ENCODE assay signal across 8 cellular contexts in genomic region chr1:44730741-44731512, GRCh38. TPM values are rescaled to one million over a fixed set of nuclear protein-coding genes. Genes with fewer than 3 reads are reported as not detected.
DNase-seq lines count a peak whose midpoint lies in the region; ATAC-seq, FAIRE-seq and TF ChIP-seq lines count a peak whose summit lies in the region.

RNU5D-1 (minus strand) TSS chr1:44731170.

- peak within 1 kb of the TSS; percentile 56 for H3K4me3 Mint-ChIP-seq in mesothelial cell of epicardium

- DNase-seq in Caki2 (ENCODE audit: low read depth) (peak; percentile 100), HTR-8/SVneo (ENCODE audit: insufficient read length, low spot score) (peak; percentile 79), NOMO-1 (lab: John Stamatoyannopoulos, UW; ENCODE audit: unreplicated experiment in 2 of 2) (peak; percentile 93 to 97), mesothelial cell of epicardium (ENCODE audit: low spot score in 2 of 2, unreplicated experiment in 2 of 2) (peak; percentile 83 to 91)
- DNase-seq in activated CD8-positive, alpha-beta memory T cell treated with anti-CD3 and anti-CD28 coated beads for 48 hours (ENCODE audit: low read depth in 2 of 3, low spot score in 2 of 3), result peak in 2 of 3 experiments; percentile 73 to 91
- DNase-seq in stimulated activated CD8-positive, alpha-beta memory T cell treated with anti-CD3 and anti-CD28 coated beads, Interleukin-15, amount 100 ng/mL, for 4 hours (ENCODE audit: low read depth in 2 of 2), result peak; percentile 74 to 89

- in situ Hi-C loops in Caki2 (cut with HindIII; ENCODE audit: low pct_unique_long_range_greater_than_20kb, low sequenced_read_pairs), result no loop called here

- FAIRE-seq in HTR-8/SVneo (lab: Jason Lieb, UNC) (no peak), endometrium (lab: Jason Lieb, UNC) (peak; percentile 94)

- no peaks in the 10 kb centered on the region for H3K36me3 Mint-ChIP-seq in mesothelial cell of epicardium

- peak within 1 kb of the TSS; percentile 100 for H3K27ac Mint-ChIP-seq in mesothelial cell of epicardium

- peaks cover 10% of the 10 kb centered on the region for H3K4me1 Mint-ChIP-seq in mesothelial cell of epicardium

- ATAC-seq in GM21381 (IDR thresholded peaks at IDR 0.05; ENCODE audit: unreplicated experiment), result peak; percentile 61

- no peaks in the 10 kb centered on the region for H3K27me3 Mint-ChIP-seq in mesothelial cell of epicardium (ENCODE audit: low read depth)

- TF ChIP-seq CTCF in mesothelial cell of epicardium (IDR thresholded peaks at IDR 0.05; ENCODE audit: unreplicated experiment), result peak; percentile 96

- H3K9me3 Mint-ChIP-seq in mesothelial cell of epicardium, result no peaks in the 10 kb centered on the region

RNA-seq across cellular contexts. Expression of gene RNU5D-1, which starts in this region (rescaled TPM):
- total RNA-seq in Caki2 (2014; rRNA removed; shearing (Covaris generic); ENCODE audit: low replicate concordance), result not detected in 2 replicates
- total RNA-seq in mesothelial cell of epicardium, result not detected in 3 replicates

Comparison
In these comparisons a context has a peak if more than half of its experiments do, and no peak if none do; other contexts are left out.
1. Peak in every context shown above with its lines: DNase-seq and ATAC-seq.
2. Peak in DNase-seq in Caki2; RNA of the gene not detected or under 1 TPM.
3. Peak in DNase-seq in mesothelial cell of epicardium; RNA of the gene not detected or under 1 TPM.